Comparison of ENCODE assay signal across 8 cellular contexts in the genomic region with DNA sequence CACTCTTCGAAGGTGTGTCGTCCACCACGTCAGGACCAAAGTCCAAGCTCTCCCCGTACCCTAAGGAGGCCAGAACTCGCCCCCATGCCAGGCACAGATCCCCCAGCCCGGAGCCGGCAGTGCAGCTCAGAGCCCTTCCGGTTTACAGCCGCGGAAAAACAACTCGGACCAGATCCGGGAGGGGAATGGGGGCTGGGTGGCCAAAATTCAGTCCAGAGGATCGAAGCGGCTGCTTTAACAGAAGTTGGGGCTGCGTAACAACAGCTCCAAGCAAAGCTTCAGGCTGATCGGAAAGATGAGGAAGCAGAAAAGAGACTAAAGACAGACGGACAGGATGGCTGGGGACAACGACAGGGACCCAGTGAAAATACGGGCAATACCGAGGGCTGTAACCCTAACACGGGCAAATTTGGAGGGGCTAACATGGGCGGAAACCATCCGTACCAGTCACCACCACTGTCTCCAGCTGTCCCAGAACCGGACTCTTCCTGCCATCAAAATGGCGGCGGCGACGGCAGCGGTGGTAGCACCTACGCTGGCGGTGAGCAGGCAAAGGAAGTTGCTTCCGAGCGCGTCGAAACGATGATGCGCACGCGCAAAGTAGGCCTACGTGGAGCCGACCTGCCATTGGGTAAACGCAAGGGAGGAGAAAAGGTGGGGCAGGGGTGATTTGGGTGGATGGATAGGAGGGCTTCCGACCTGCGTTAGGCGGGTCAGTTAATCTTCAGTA. TPM values are rescaled to one million over a fixed set of nuclear protein-coding genes. Genes with fewer than 3 reads are reported as not detected.
DNase-seq lines count a peak whose midpoint lies in the region; ATAC-seq lines count a peak whose summit lies in the region.

A gene (minus strand): TSS at position 556 of the 730 bp plus-strand sequence. CDS start 678 bp downstream, outside the sequence.

- no peaks in the 10 kb centered on the region for H3K27me3 ChIP-seq in CD8-positive, alpha-beta memory T cell (ENCODE audit: insufficient read depth, low read length, poor library complexity, severe bottlenecking)
- no peaks in the 10 kb centered on the region for H3K27me3 ChIP-seq in effector memory CD4-positive, alpha-beta T cell (replicated peaks; ENCODE audit: control insufficient read depth, insufficient read depth, low read length, poor library complexity, severe bottlenecking)

- H3K27ac Mint-ChIP-seq in CD8-positive, alpha-beta memory T cell: peak within 1 kb of the TSS; percentile 96 to 100 (median 98)

- H3K4me3 Mint-ChIP-seq in CD8-positive, alpha-beta memory T cell: peak within 1 kb of the TSS; percentile 92 to 99 (median 95)

- H3K9me3 Mint-ChIP-seq in CD8-positive, alpha-beta memory T cell: no peaks in the 10 kb centered on the region

- H3K4me3 ChIP-seq in CD8-positive, alpha-beta memory T cell (ENCODE audit: low read length): peak within 1 kb of the TSS; percentile 94
- H3K4me3 ChIP-seq in effector memory CD4-positive, alpha-beta T cell (ENCODE audit: insufficient read depth, low read depth, low read length, poor library complexity, severe bottlenecking): peak within 1 kb of the TSS; percentile 97

- H3K36me3 Mint-ChIP-seq in CD8-positive, alpha-beta memory T cell: peaks cover 4 to 41% (median 8%) of the 10 kb centered on the region in 3 donors

- H3K9me3 ChIP-seq in CD8-positive, alpha-beta memory T cell (ENCODE audit: low read length): no peaks in the 10 kb centered on the region
- no peaks in the 10 kb centered on the region for H3K9me3 ChIP-seq in effector memory CD4-positive, alpha-beta T cell (ENCODE audit: control insufficient read depth, low read length)

- DNase-seq in CD8-positive, alpha-beta memory T cell: peak; percentile 86 to 96 (median 91)
- DNase-seq in HS-5 (ENCODE audit: low read depth) (peak; percentile 74), medulla oblongata (ENCODE audit: extremely low spot score) (peak; percentile 95)
- DNase-seq in NK-92 treated with Interleukin-12 subunit alpha and Interleukin-12 subunit beta, amount 100 ng/mL, for 24 hours (lab: John Stamatoyannopoulos, UW): peak; percentile 93
- peak; percentile 94 for DNase-seq in activated CD8-positive, alpha-beta memory T cell treated with anti-CD3 and anti-CD28 coated beads for 24 hours
- DNase-seq in effector memory CD4-positive, alpha-beta T cell: peak; percentile 83 to 90 (median 84)
- DNase-seq in stimulated activated CD8-positive, alpha-beta memory T cell treated with anti-CD3 and anti-CD28 coated beads, Interleukin-12 subunit alpha, Interleukin-12 subunit beta, amount 100 ng/mL, for 1 hour (ENCODE audit: low read depth): peak; percentile 92

- H3K27me3 Mint-ChIP-seq in CD8-positive, alpha-beta memory T cell: peaks cover 8 to 31% of the 10 kb centered on the region in 2 donors

- peaks cover 42% of the 10 kb centered on the region for H3K4me1 ChIP-seq in CD8-positive, alpha-beta memory T cell (ENCODE audit: insufficient read depth, low read length)
- H3K4me1 ChIP-seq in effector memory CD4-positive, alpha-beta T cell (ENCODE audit: control insufficient read depth, insufficient read depth, low read length, poor library complexity, severe bottlenecking): peaks cover 7% of the 10 kb centered on the region

- H3K27ac ChIP-seq in CD8-positive, alpha-beta memory T cell (ENCODE audit: low read depth, low read length): peak within 1 kb of the TSS; percentile 98
- H3K27ac ChIP-seq in effector memory CD4-positive, alpha-beta T cell (ENCODE audit: insufficient read depth, low read length, poor library complexity, severe bottlenecking): peak within 1 kb of the TSS; percentile 95

- H3K4me1 Mint-ChIP-seq in CD8-positive, alpha-beta memory T cell: peaks cover 42 to 56% (median 54%) of the 10 kb centered on the region in 3 donors

- CTCF ChIA-PET in CD8-positive, alpha-beta memory T cell (lab: Charles Lee): interaction anchor here (1.1 to 1.3 kb wide), 3 partner anchors 10 to 1673 kb away, joined by 3 read pairs; no protein-coding TSS in a partner anchor

- POLR2A ChIA-PET in CD8-positive, alpha-beta memory T cell (lab: Charles Lee): interaction anchor here (0.7 to 2.2 kb wide), 7 partner anchors 11 to 1823 kb away, joined by 3 to 16 read pairs (median 4); a partner anchor contains a TSS

- H3K36me3 ChIP-seq in CD8-positive, alpha-beta memory T cell (ENCODE audit: insufficient read depth, low read length): no peaks in the 10 kb centered on the region
- no peaks in the 10 kb centered on the region for H3K36me3 ChIP-seq in effector memory CD4-positive, alpha-beta T cell (ENCODE audit: control insufficient read depth, insufficient read depth, low read length)

- ATAC-seq in GM19468 (IDR thresholded peaks at IDR 0.05; ENCODE audit: extremely low read depth, unreplicated experiment): peak; percentile 99

RNA-seq across cellular contexts. Expression of the gene that starts here (rescaled TPM):
- 100 to 1,000 TPM; 149 to 156 TPM for total RNA-seq in CD8-positive, alpha-beta memory T cell
- 117 TPM for polyA plus RNA-seq in CD8-positive, alpha-beta memory T cell

Comparison
In these comparisons a context has a peak if more than half of its experiments do, and no peak if none do; other contexts are left out.
1. Peak in every context shown above with its lines: DNase-seq, ATAC-seq, H3K4me3 ChIP-seq and H3K27ac ChIP-seq.